Comparison of ENCODE assay signal across 28 cellular contexts in genomic region chr11:71304045-71304444, GRCh38.
"Had no signal": no experiment of that assay in that cellular context is flagged by ENCODE, and none has a peak within 500 bp of the region (broad histone marks: within the 10 kb centered on the region; RNA-seq: fewer than 3 reads in every experiment).

No MANE protein-coding gene starts in this region.

- H3K4me1 ChIP-seq: colonic mucosa, neural progenitor cell, prostate gland, right atrium auricular region, testis, upper lobe of left lung, uterus had no signal

- H3K9me3 Mint-ChIP-seq: effector memory CD8-positive, alpha-beta T cell; immature natural killer cell; mesothelial cell of epicardium; nephron; neural progenitor cell; stimulated activated memory B cell treated with anti-CD40 and anti-IgM and Interleukin-4, amounts not matched to agents 10 μg/mL and 1 μg/mL and 100 μg/mL, for 72 hours had no signal

- H3K4me3 ChIP-seq: colonic mucosa, mucosa of descending colon, neural progenitor cell, prostate gland, right atrium auricular region, smooth muscle cell, testis, tibial artery, upper lobe of left lung, uterus had no signal

- H3K9me3 ChIP-seq: colonic mucosa, mucosa of descending colon, prostate gland, right atrium auricular region, testis, tibial artery, upper lobe of left lung, uterus had no signal

- H3K36me3 Mint-ChIP-seq: immature natural killer cell; mesothelial cell of epicardium; naive thymus-derived CD4-positive, alpha-beta T cell; neural progenitor cell; stimulated activated memory B cell treated with anti-CD40 and anti-IgM and Interleukin-4, amounts not matched to agents 10 μg/mL and 1 μg/mL and 100 μg/mL, for 72 hours had no signal

- H3K4me1 Mint-ChIP-seq: immature natural killer cell; naive thymus-derived CD4-positive, alpha-beta T cell; neural progenitor cell; stimulated activated memory B cell treated with anti-CD40 and anti-IgM and Interleukin-4, amounts not matched to agents 10 μg/mL and 1 μg/mL and 100 μg/mL, for 72 hours had no signal

- H3K4me3 Mint-ChIP-seq: effector memory CD8-positive, alpha-beta T cell; immature natural killer cell; mesothelial cell of epicardium; naive thymus-derived CD4-positive, alpha-beta T cell; nephron; neural progenitor cell; stimulated activated memory B cell treated with anti-CD40 and anti-IgM and Interleukin-4, amounts not matched to agents 10 μg/mL and 1 μg/mL and 100 μg/mL, for 72 hours had no signal

- H3K27me3 ChIP-seq: colonic mucosa, neural progenitor cell, right atrium auricular region, testis, upper lobe of left lung, uterus had no signal

- H3K27ac Mint-ChIP-seq: effector memory CD8-positive, alpha-beta T cell; immature natural killer cell; mesothelial cell of epicardium; naive thymus-derived CD4-positive, alpha-beta T cell; nephron; neural progenitor cell; stimulated activated memory B cell treated with anti-CD40 and anti-IgM and Interleukin-4, amounts not matched to agents 10 μg/mL and 1 μg/mL and 100 μg/mL, for 72 hours had no signal

- DNase-seq: dermis blood vessel endothelial cell; effector memory CD8-positive, alpha-beta T cell; erythroblast; hypothalamus; immature natural killer cell; kidney glomerular epithelial cell; left colon; mesenchymal stem cell; mucosa of descending colon; nucleus accumbens; stimulated activated CD4-positive, alpha-beta T cell treated with anti-CD3 and anti-CD28 coated beads, Interleukin-12 subunit alpha, Interleukin-12 subunit beta, amount 100 ng/mL, for 4 hours; stimulated activated CD4-positive, alpha-beta T cell treated with anti-CD3 and anti-CD28 coated beads, Interleukin-1b, Interleukin-23, amount 100 ng/mL, for 48 hours; stimulated activated CD4-positive, alpha-beta T cell treated with anti-CD3 and anti-CD28 coated beads, Interleukin-4, amount 100 ng/mL, for 4 hours; stimulated activated naive CD8-positive, alpha-beta T cell treated with anti-CD3 and anti-CD28 coated beads, Interleukin-15, Interleukin-2, amounts not matched to agents 100 U/mL and 50 U/mL, for 24 hours; substantia nigra; testis; uterus had no signal

- H3K27ac ChIP-seq: colonic mucosa, neural progenitor cell, prostate gland, right atrium auricular region, testis, tibial artery, upper lobe of left lung, uterus had no signal

- H3K36me3 ChIP-seq: colonic mucosa, neural progenitor cell, prostate gland, right atrium auricular region, tibial artery, upper lobe of left lung, uterus had no signal
